ENCODE assay signal across 13 cellular contexts in genomic region chr14:60212503-60213371, GRCh38. TPM values are rescaled to one million over a fixed set of nuclear protein-coding genes. Genes with fewer than 3 reads are reported as not detected.
DNase-seq lines count a peak whose midpoint lies in the region; ATAC-seq and TF ChIP-seq lines count a peak whose summit lies in the region.
"Had no signal": no experiment of that assay in that cellular context is flagged by ENCODE, and none has a peak within 500 bp of the region (broad histone marks: within the 10 kb centered on the region; RNA-seq: fewer than 3 reads in every experiment).

No MANE protein-coding gene starts in this region.

- intact Hi-C loops in sciatic nerve (cut with DNase I) = no loop called here

- no peak overlapping the region for H3K4me3 ChIP-seq in GM06990 (replicated peaks; ENCODE audit: low read depth, low read length)
- H3K4me3 ChIP-seq: A549, left ventricle myocardium inferior, transverse colon had no signal

- no peak for TF ChIP-seq CTCF in GM06990 (IDR thresholded peaks at IDR 0.05; ENCODE audit: insufficient read depth, low read length, poor library complexity, severe bottlenecking)

- peak; percentile 83 for DNase-seq in GM06990 (ENCODE audit: extremely low read depth, insufficient read length)
- DNase-seq in anterior cingulate cortex (lab: John Stamatoyannopoulos, UW) = no peak
- DNase-seq in sciatic nerve (ENCODE audit: low spot score) = no peak
- no peak for DNase-seq in inferior parietal cortex (ENCODE audit: extremely low spot score)
- no peak for DNase-seq in AG20443 (ENCODE audit: low spot score)
- DNase-seq: left ventricle myocardium inferior, NCI-H1417, PC-3, transverse colon had no signal

- H3K27me3 ChIP-seq in GM06990 (replicated peaks; ENCODE audit: control insufficient read depth, insufficient read depth, low read length) = no peaks in the 10 kb centered on the region
- H3K27me3 ChIP-seq: transverse colon had no signal

- ATAC-seq in GM19043 (IDR thresholded peaks at IDR 0.05; ENCODE audit: low read depth, unreplicated experiment) (peak; percentile 90), HG02588 (IDR thresholded peaks at IDR 0.05; ENCODE audit: unreplicated experiment) (peak; percentile 95), HG03354 (IDR thresholded peaks at IDR 0.05; ENCODE audit: poor library complexity, severe bottlenecking, unreplicated experiment) (peak; percentile 95), sciatic nerve (no peak)
- ATAC-seq: A549, PC-3 had no signal

- no peaks in the 10 kb centered on the region for H3K36me3 ChIP-seq in GM06990 (ENCODE audit: control insufficient read depth, insufficient read depth, low read length)
- H3K36me3 ChIP-seq: left ventricle myocardium inferior, transverse colon had no signal

RNA-seq across cellular contexts. Expression of gene PPM1A, which starts 36.3 kb away (rescaled TPM):
- 74.0 TPM for total RNA-seq in sciatic nerve

RNA-seq across cellular contexts. Expression of gene DHRS7, which starts 47.5 kb away (rescaled TPM):
- total RNA-seq in sciatic nerve = 73.5 TPM
